In genomic region chr9:120965344-120966004, GRCh38 we compare ENCODE assay signal across 2 cellular contexts.
TF ChIP-seq lines count a peak whose summit lies in the region.

No MANE protein-coding gene starts in this region.

TF ChIP-seq in SK-N-SH, 30 proteins besides CTCF, POLR2A, EP300 and RAD21 (continued from another document):
- TF ChIP-seq GABPA (IDR thresholded peaks at IDR 0.05; ENCODE audit: low read depth) (no peak), FOSL2 (IDR thresholded peaks at IDR 0.05; ENCODE audit: borderline replicate concordance, low read depth) (no peak), REST (IDR thresholded peaks at IDR 0.05; ENCODE audit: low read depth, low read length) (no peak), MAX (IDR thresholded peaks at IDR 0.05; ENCODE audit: low read depth) (no peak), MEF2A (IDR thresholded peaks at IDR 0.05; ENCODE audit: borderline replicate concordance, low read depth) (no peak), NRF1 (IDR thresholded peaks at IDR 0.05; ENCODE audit: low read depth, low read length) (no peak), POLR2AphosphoS5 (IDR thresholded peaks at IDR 0.05; ENCODE audit: low read depth, low read length) (no peak), RFX5 (IDR thresholded peaks at IDR 0.05; ENCODE audit: low read length) (no peak), TAF1 (IDR thresholded peaks at IDR 0.05; ENCODE audit: borderline replicate concordance, low read depth, low read length) (no peak), PBX3 (IDR thresholded peaks at IDR 0.05) (no peak), RCOR1 (IDR thresholded peaks at IDR 0.05; ENCODE audit: low read length) (no peak), TEAD4 (IDR thresholded peaks at IDR 0.05; ENCODE audit: borderline replicate concordance, insufficient read depth) (no peak), RXRA (IDR thresholded peaks at IDR 0.05; ENCODE audit: borderline replicate concordance, low read depth) (no peak)

TF ChIP-seq in SK-N-SH treated with all-trans-retinoic acid at 6 μM for 48 hours, 23 proteins besides CTCF, POLR2A, EP300 and RAD21 (continued from another document):
- TF ChIP-seq ARNTL (CRISPR knock-in tag; IDR thresholded peaks at IDR 0.05; ENCODE audit: borderline replicate concordance, low read depth): no peak
- TF ChIP-seq TSHZ2 (CRISPR knock-in tag; IDR thresholded peaks at IDR 0.05): no peak
- no peak for TF ChIP-seq ZC3H10 (CRISPR knock-in tag; IDR thresholded peaks at IDR 0.05)
- TF ChIP-seq CSRNP3 (CRISPR knock-in tag; IDR thresholded peaks at IDR 0.05): no peak
- no peak for TF ChIP-seq TOX (CRISPR knock-in tag; IDR thresholded peaks at IDR 0.05; ENCODE audit: borderline replicate concordance)
- no peak for TF ChIP-seq ZFP30 (CRISPR knock-in tag; IDR thresholded peaks at IDR 0.05)
- no peak for TF ChIP-seq ZNF565 (CRISPR knock-in tag; conservative IDR thresholded peaks at IDR 0.05; ENCODE audit: low read depth)
- TF ChIP-seq ZNF8 (CRISPR knock-in tag; IDR thresholded peaks at IDR 0.05): no peak
- no peak for TF ChIP-seq POU6F1 (CRISPR knock-in tag; IDR thresholded peaks at IDR 0.05; ENCODE audit: borderline replicate concordance, low read depth)
- TF ChIP-seq ISL1 (CRISPR knock-in tag; IDR thresholded peaks at IDR 0.05): no peak
- no peak for TF ChIP-seq PPARA (CRISPR knock-in tag; IDR thresholded peaks at IDR 0.05; ENCODE audit: borderline replicate concordance)
- no peak for TF ChIP-seq RARB (CRISPR knock-in tag; IDR thresholded peaks at IDR 0.05)
- TF ChIP-seq ESRRG (CRISPR knock-in tag; IDR thresholded peaks at IDR 0.05): no peak
- no peak for TF ChIP-seq TCF4 (CRISPR knock-in tag; IDR thresholded peaks at IDR 0.05; ENCODE audit: borderline replicate concordance)
